1 cellular context compared by ENCODE assay signal in genomic region chr7:22824760-22825159, GRCh38.
TF ChIP-seq lines count a peak whose summit lies in the region.

No MANE protein-coding gene starts in this region.

TF ChIP-seq in K562, 482 proteins besides CTCF, POLR2A, EP300 and RAD21 (continued from another document):
- TF ChIP-seq, protein P1, sequence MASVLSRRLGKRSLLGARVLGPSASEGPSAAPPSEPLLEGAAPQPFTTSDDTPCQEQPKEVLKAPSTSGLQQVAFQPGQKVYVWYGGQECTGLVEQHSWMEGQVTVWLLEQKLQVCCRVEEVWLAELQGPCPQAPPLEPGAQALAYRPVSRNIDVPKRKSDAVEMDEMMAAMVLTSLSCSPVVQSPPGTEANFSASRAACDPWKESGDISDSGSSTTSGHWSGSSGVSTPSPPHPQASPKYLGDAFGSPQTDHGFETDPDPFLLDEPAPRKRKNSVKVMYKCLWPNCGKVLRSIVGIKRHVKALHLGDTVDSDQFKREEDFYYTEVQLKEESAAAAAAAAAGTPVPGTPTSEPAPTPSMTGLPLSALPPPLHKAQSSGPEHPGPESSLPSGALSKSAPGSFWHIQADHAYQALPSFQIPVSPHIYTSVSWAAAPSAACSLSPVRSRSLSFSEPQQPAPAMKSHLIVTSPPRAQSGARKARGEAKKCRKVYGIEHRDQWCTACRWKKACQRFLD (CRISPR knock-in tag; IDR thresholded peaks at IDR 0.05): no peak
- TF ChIP-seq ZSCAN29 (IDR thresholded peaks at IDR 0.05): no peak
- no peak for TF ChIP-seq SMAD1 (IDR thresholded peaks at IDR 0.05; ENCODE audit: low read depth, low read length, partially characterized antibody)
- no peak for TF ChIP-seq ZNF140 (CRISPR knock-in tag; IDR thresholded peaks at IDR 0.05)
- TF ChIP-seq ATF1 (CRISPR knock-in tag; IDR thresholded peaks at IDR 0.05): no peak
- TF ChIP-seq ATF1 (tag; IDR thresholded peaks at IDR 0.05): no peak
- TF ChIP-seq POLR3A (IDR thresholded peaks at IDR 0.05; ENCODE audit: borderline replicate concordance, extremely low read depth, insufficient read depth, insufficient read length): no peak
- TF ChIP-seq HDGF (IDR thresholded peaks at IDR 0.05): no peak
- TF ChIP-seq HLTF (IDR thresholded peaks at IDR 0.05): no peak
- TF ChIP-seq ZNF174 (CRISPR knock-in tag; IDR thresholded peaks at IDR 0.05): no peak
- no peak for TF ChIP-seq ZNF740 (CRISPR knock-in tag; IDR thresholded peaks at IDR 0.05)
- peak in 1 of 2 experiments; percentile 79; a peak in 1 of 4 replicates for TF ChIP-seq ZNF740 (tag; IDR thresholded peaks at IDR 0.05)
- no peak for TF ChIP-seq MED1 (CRISPR knock-in tag; IDR thresholded peaks at IDR 0.05; ENCODE audit: borderline replicate concordance)
- TF ChIP-seq, protein P2, sequence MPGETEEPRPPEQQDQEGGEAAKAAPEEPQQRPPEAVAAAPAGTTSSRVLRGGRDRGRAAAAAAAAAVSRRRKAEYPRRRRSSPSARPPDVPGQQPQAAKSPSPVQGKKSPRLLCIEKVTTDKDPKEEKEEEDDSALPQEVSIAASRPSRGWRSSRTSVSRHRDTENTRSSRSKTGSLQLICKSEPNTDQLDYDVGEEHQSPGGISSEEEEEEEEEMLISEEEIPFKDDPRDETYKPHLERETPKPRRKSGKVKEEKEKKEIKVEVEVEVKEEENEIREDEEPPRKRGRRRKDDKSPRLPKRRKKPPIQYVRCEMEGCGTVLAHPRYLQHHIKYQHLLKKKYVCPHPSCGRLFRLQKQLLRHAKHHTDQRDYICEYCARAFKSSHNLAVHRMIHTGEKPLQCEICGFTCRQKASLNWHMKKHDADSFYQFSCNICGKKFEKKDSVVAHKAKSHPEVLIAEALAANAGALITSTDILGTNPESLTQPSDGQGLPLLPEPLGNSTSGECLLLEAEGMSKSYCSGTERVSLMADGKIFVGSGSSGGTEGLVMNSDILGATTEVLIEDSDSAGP (CRISPR knock-in tag; IDR thresholded peaks at IDR 0.05): no peak
- TF ChIP-seq NUFIP1 (IDR thresholded peaks at IDR 0.05; ENCODE audit: partially characterized antibody): no peak
- no peak for TF ChIP-seq KDM1A (IDR thresholded peaks at IDR 0.05)
- no peak for TF ChIP-seq CBX8 (IDR thresholded peaks at IDR 0.05; ENCODE audit: borderline replicate concordance, extremely low read depth, low read depth, low read length, poor library complexity, severe bottlenecking)
- peak; percentile 43; the same call in 1 of the 2 replicates for TF ChIP-seq ZNF644 (tag; IDR thresholded peaks at IDR 0.05; ENCODE audit: low read depth)
- no peak for TF ChIP-seq ZC3H8 (IDR thresholded peaks at IDR 0.05)
- TF ChIP-seq ZNF696 (CRISPR knock-in tag; conservative IDR thresholded peaks at IDR 0.05): no peak
- TF ChIP-seq ZNF592 (IDR thresholded peaks at IDR 0.05): peak; percentile 91
- no peak for TF ChIP-seq CREM (IDR thresholded peaks at IDR 0.05; ENCODE audit: low read depth)
- TF ChIP-seq, protein P3, sequence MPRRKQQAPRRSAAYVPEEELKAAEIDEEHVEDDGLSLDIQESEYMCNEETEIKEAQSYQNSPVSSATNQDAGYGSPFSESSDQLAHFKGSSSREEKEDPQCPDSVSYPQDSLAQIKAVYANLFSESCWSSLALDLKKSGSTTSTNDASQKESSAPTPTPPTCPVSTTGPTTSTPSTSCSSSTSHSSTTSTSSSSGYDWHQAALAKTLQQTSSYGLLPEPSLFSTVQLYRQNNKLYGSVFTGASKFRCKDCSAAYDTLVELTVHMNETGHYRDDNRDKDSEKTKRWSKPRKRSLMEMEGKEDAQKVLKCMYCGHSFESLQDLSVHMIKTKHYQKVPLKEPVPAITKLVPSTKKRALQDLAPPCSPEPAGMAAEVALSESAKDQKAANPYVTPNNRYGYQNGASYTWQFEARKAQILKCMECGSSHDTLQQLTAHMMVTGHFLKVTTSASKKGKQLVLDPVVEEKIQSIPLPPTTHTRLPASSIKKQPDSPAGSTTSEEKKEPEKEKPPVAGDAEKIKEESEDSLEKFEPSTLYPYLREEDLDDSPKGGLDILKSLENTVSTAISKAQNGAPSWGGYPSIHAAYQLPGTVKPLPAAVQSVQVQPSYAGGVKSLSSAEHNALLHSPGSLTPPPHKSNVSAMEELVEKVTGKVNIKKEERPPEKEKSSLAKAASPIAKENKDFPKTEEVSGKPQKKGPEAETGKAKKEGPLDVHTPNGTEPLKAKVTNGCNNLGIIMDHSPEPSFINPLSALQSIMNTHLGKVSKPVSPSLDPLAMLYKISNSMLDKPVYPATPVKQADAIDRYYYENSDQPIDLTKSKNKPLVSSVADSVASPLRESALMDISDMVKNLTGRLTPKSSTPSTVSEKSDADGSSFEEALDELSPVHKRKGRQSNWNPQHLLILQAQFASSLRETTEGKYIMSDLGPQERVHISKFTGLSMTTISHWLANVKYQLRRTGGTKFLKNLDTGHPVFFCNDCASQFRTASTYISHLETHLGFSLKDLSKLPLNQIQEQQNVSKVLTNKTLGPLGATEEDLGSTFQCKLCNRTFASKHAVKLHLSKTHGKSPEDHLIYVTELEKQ (CRISPR knock-in tag; IDR thresholded peaks at IDR 0.05): no peak
- TF ChIP-seq NFXL1 (CRISPR knock-in tag; IDR thresholded peaks at IDR 0.05): 0 out of 2 replicates have a peak, but pooled peaks have one; percentile 28
- TF ChIP-seq TOE1 (IDR thresholded peaks at IDR 0.05; ENCODE audit: borderline replicate concordance): no peak
- no peak for TF ChIP-seq TOE1 (CRISPR knock-in tag; IDR thresholded peaks at IDR 0.05; ENCODE audit: borderline replicate concordance, low read depth)
- TF ChIP-seq SNAPC5 (CRISPR knock-in tag; IDR thresholded peaks at IDR 0.05): no peak
- TF ChIP-seq CEBPG (CRISPR knock-in tag; IDR thresholded peaks at IDR 0.05): no peak
- no peak for TF ChIP-seq CEBPG (tag; conservative IDR thresholded peaks at IDR 0.05 in 1 of 2, IDR thresholded peaks at IDR 0.05 in 1 of 2)
- TF ChIP-seq RBM17 (IDR thresholded peaks at IDR 0.05; ENCODE audit: borderline replicate concordance, low read depth, low read length): no peak
- TF ChIP-seq GABPB1 (CRISPR knock-in tag; IDR thresholded peaks at IDR 0.05): no peak
- no peak for TF ChIP-seq GABPA (tag; conservative IDR thresholded peaks at IDR 0.05; ENCODE audit: low read depth)
- TF ChIP-seq, protein P4, sequence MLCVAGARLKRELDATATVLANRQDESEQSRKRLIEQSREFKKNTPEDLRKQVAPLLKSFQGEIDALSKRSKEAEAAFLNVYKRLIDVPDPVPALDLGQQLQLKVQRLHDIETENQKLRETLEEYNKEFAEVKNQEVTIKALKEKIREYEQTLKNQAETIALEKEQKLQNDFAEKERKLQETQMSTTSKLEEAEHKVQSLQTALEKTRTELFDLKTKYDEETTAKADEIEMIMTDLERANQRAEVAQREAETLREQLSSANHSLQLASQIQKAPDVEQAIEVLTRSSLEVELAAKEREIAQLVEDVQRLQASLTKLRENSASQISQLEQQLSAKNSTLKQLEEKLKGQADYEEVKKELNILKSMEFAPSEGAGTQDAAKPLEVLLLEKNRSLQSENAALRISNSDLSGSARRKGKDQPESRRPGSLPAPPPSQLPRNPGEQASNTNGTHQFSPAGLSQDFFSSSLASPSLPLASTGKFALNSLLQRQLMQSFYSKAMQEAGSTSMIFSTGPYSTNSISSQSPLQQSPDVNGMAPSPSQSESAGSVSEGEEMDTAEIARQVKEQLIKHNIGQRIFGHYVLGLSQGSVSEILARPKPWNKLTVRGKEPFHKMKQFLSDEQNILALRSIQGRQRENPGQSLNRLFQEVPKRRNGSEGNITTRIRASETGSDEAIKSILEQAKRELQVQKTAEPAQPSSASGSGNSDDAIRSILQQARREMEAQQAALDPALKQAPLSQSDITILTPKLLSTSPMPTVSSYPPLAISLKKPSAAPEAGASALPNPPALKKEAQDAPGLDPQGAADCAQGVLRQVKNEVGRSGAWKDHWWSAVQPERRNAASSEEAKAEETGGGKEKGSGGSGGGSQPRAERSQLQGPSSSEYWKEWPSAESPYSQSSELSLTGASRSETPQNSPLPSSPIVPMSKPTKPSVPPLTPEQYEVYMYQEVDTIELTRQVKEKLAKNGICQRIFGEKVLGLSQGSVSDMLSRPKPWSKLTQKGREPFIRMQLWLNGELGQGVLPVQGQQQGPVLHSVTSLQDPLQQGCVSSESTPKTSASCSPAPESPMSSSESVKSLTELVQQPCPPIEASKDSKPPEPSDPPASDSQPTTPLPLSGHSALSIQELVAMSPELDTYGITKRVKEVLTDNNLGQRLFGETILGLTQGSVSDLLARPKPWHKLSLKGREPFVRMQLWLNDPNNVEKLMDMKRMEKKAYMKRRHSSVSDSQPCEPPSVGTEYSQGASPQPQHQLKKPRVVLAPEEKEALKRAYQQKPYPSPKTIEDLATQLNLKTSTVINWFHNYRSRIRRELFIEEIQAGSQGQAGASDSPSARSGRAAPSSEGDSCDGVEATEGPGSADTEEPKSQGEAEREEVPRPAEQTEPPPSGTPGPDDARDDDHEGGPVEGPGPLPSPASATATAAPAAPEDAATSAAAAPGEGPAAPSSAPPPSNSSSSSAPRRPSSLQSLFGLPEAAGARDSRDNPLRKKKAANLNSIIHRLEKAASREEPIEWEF (CRISPR knock-in tag; IDR thresholded peaks at IDR 0.05): 0 out of 2 replicates have a peak, but pooled peaks have one; percentile 47
- TF ChIP-seq ZNF584 (CRISPR knock-in tag; IDR thresholded peaks at IDR 0.05; ENCODE audit: low read depth): no peak
- no peak for TF ChIP-seq SAP30 (IDR thresholded peaks at IDR 0.05; ENCODE audit: borderline replicate concordance, insufficient read depth, low read depth, low read length, poor library complexity, severe bottlenecking)
- TF ChIP-seq PTTG1 (tag; IDR thresholded peaks at IDR 0.05; ENCODE audit: low read depth): peak; percentile 71; the same call in 1 of the 2 replicates
- peak; percentile 79 for TF ChIP-seq PTRF (tag; IDR thresholded peaks at IDR 0.05)
- no peak for TF ChIP-seq HMG20B (CRISPR knock-in tag; IDR thresholded peaks at IDR 0.05)
- TF ChIP-seq CHAMP1 (IDR thresholded peaks at IDR 0.05): no peak
- no peak for TF ChIP-seq PHF20 (IDR thresholded peaks at IDR 0.05; ENCODE audit: partially characterized antibody)
